11 cellular contexts compared by ENCODE assay signal in the genomic region with DNA sequence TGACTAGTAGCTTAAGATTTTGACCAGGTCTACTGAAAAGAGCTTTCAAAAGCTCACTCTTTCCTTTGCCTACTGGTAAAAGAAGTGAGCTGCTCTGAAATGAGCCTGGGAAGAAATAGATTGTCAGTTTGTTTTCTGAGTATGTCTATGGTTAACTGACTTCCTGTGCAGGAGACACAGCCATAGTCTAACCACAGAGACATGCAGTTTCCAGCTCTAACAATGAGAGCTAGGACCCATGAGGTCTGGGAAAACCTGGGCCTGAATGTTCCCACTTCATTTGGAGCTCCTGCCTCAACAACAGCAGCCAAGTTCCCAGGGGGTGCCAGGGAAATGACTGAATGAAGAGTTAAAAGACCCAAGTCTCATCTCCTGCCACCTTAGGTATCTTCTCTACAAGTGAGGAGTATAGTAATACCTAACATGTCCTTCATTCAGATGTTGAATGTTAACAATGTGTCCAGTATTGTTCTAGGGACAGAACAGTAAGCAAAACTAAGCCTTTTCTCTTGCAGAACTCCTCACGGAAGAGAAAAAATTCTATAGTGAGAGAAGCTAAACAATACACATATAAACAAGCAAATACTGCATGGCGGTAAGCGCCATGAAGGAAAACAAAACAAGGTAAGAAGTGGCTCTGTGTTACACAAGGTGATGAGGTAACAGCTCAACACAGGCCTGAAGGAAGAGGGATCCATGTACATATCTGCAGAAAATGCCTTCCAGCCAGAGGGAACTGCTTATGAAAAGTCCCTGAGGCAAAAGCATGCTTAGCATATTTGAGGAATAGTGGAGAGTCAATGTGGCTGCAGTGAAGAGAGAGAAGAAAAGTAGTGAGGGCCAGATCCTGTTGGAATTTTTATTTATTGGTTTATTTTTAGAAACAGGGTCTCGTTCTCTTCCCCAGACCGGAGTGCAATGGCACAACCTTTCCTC. TPM values are rescaled to one million over a fixed set of nuclear protein-coding genes. Genes with fewer than 3 reads are reported as not detected.
DNase-seq lines count a peak whose midpoint lies in the region; ATAC-seq and TF ChIP-seq lines count a peak whose summit lies in the region.
"Had no signal": no experiment of that assay in that cellular context is flagged by ENCODE, and none has a peak within 500 bp of the region (broad histone marks: within the 10 kb centered on the region; RNA-seq: fewer than 3 reads in every experiment).

No MANE protein-coding gene starts in this region.

- no peaks in the 10 kb centered on the region for H3K27me3 ChIP-seq in osteoblast (ENCODE audit: insufficient read depth, low read length)
- peaks cover 44% of the 10 kb centered on the region for H3K27me3 ChIP-seq in foreskin keratinocyte
- no peaks in the 10 kb centered on the region for H3K27me3 ChIP-seq in heart right ventricle
- H3K27me3 ChIP-seq: sigmoid colon had no signal

- no peaks in the 10 kb centered on the region for H3K79me2 ChIP-seq in osteoblast (ENCODE audit: insufficient read depth, low read length)

- CTCF ChIA-PET in activated CD4-positive, alpha-beta T cell treated with anti-CD3 and anti-CD28 coated beads, Interleukin-2, amount 10 ng/mL, durations not matched to agents 7 days and 5 days (lab: Charles Lee) = interaction anchor here (0.5 to 1.4 kb wide), 7 partner anchors 8 to 787 kb away, joined by 3 read pairs; no protein-coding TSS in a partner anchor

- H3K4me2 ChIP-seq in osteoblast (ENCODE audit: insufficient read depth, low read length) = no peak overlapping the region
- H3K4me2 ChIP-seq: A549 had no signal

- no peak for TF ChIP-seq CTCF in osteoblast (IDR thresholded peaks at IDR 0.05; ENCODE audit: extremely low read depth, low read depth, low read length)
- no peak for TF ChIP-seq CTCF in foreskin keratinocyte (conservative IDR thresholded peaks at IDR 0.05)
- no peak for TF ChIP-seq CTCF in heart right ventricle (IDR thresholded peaks at IDR 0.05)

- H3K4me1 ChIP-seq in osteoblast (ENCODE audit: insufficient read depth, low read length) = peaks cover 3% of the 10 kb centered on the region
- no peaks in the 10 kb centered on the region for H3K4me1 ChIP-seq in foreskin keratinocyte
- H3K4me1 ChIP-seq in heart right ventricle = no peaks in the 10 kb centered on the region
- H3K4me1 ChIP-seq: A549, sigmoid colon had no signal

- POLR2A ChIA-PET in activated CD4-positive, alpha-beta T cell treated with anti-CD3 and anti-CD28 coated beads, Interleukin-2, amount 10 ng/mL, durations not matched to agents 7 days and 5 days (lab: Charles Lee) = interaction anchor here (0.7 kb wide), 1 partner anchor 32 kb away, joined by 3 read pairs; no protein-coding TSS in a partner anchor

- H3K36me3 ChIP-seq in SK-N-MC (ENCODE audit: insufficient read depth, low read length) = no peaks in the 10 kb centered on the region
- no peaks in the 10 kb centered on the region for H3K36me3 ChIP-seq in osteoblast (ENCODE audit: insufficient read depth, low read length)
- no peaks in the 10 kb centered on the region for H3K36me3 ChIP-seq in heart right ventricle
- H3K36me3 ChIP-seq: sigmoid colon had no signal

- peaks cover 4% of the 10 kb centered on the region for H3K36me3 Mint-ChIP-seq in activated CD4-positive, alpha-beta T cell treated with anti-CD3 and anti-CD28 coated beads, Interleukin-2, amount 10 ng/mL, durations not matched to agents 7 days and 5 days (ENCODE audit: low read depth)

- peaks cover 4% of the 10 kb centered on the region for H3K27me3 Mint-ChIP-seq in activated CD4-positive, alpha-beta T cell treated with anti-CD3 and anti-CD28 coated beads, Interleukin-2, amount 10 ng/mL, durations not matched to agents 7 days and 5 days

- no peak overlapping the region for H3K4me3 Mint-ChIP-seq in activated CD4-positive, alpha-beta T cell treated with anti-CD3 and anti-CD28 coated beads, Interleukin-2, amount 10 ng/mL, durations not matched to agents 7 days and 5 days

- peak overlapping the region; percentile 55 for H2AFZ ChIP-seq in osteoblast (ENCODE audit: low read length)

- intact Hi-C loops in heart right ventricle (cut with DNase I) = no loop called here

- H3K9me3 ChIP-seq in SK-N-MC (ENCODE audit: low read depth, low read length) (no peaks in the 10 kb centered on the region), osteoblast (ENCODE audit: low read depth, low read length) (no peaks in the 10 kb centered on the region), heart right ventricle (peaks cover 0 to 21% (median 0%) of the 10 kb centered on the region in 11 donors)
- H3K9me3 ChIP-seq: A549, sigmoid colon had no signal

- H3K9me3 Mint-ChIP-seq in activated CD4-positive, alpha-beta T cell treated with anti-CD3 and anti-CD28 coated beads, Interleukin-2, amount 10 ng/mL, durations not matched to agents 7 days and 5 days = peaks cover 12% of the 10 kb centered on the region

- peaks cover 20% of the 10 kb centered on the region for H3K4me1 Mint-ChIP-seq in activated CD4-positive, alpha-beta T cell treated with anti-CD3 and anti-CD28 coated beads, Interleukin-2, amount 10 ng/mL, durations not matched to agents 7 days and 5 days

- ATAC-seq in HG02623 (IDR thresholded peaks at IDR 0.05; ENCODE audit: unreplicated experiment) (peak; percentile 57), foreskin keratinocyte (no peak), heart right ventricle (no peak)
- ATAC-seq: A549 had no signal

- H3K27ac Mint-ChIP-seq in activated CD4-positive, alpha-beta T cell treated with anti-CD3 and anti-CD28 coated beads, Interleukin-2, amount 10 ng/mL, durations not matched to agents 7 days and 5 days = peak overlapping the region; percentile 71

- 0 out of 2 replicates have a peak overlapping the region, but pooled peaks have one; percentile 42 for H3K27ac ChIP-seq in SK-N-MC
- no peak overlapping the region for H3K27ac ChIP-seq in osteoblast (ENCODE audit: low read depth, low read length)
- H3K27ac ChIP-seq in foreskin keratinocyte = no peak overlapping the region
- H3K27ac ChIP-seq in heart right ventricle = no peak overlapping the region
- H3K27ac ChIP-seq: A549, sigmoid colon had no signal

- WGBS in heart right ventricle, 2 donors = 81% methylated on average over 5 of the region's 5 CpGs

- DNase-seq in activated CD4-positive, alpha-beta T cell treated with anti-CD3 and anti-CD28 coated beads, Interleukin-2, amount 10 ng/mL, durations not matched to agents 7 days and 5 days = peak; percentile 8
- no peak for DNase-seq in activated CD4-positive, alpha-beta T cell treated with anti-CD3 and anti-CD28 coated beads, Interleukin-2, amount 50 U/mL, for 4 hours
- DNase-seq in SK-N-MC (ENCODE audit: low read depth, low spot score) (no peak), osteoblast (ENCODE audit: insufficient read length, low spot score, missing footprints) (no peak), foreskin keratinocyte (no peak), NCI-H187 (lab: John Stamatoyannopoulos, UW) (no peak), heart right ventricle (no peak)
- DNase-seq: sigmoid colon had no signal

- no peaks in the 10 kb centered on the region for H4K20me1 ChIP-seq in osteoblast (ENCODE audit: insufficient read depth, low read length)

- H3K4me3 ChIP-seq in SK-N-MC (no peak overlapping the region), osteoblast (ENCODE audit: insufficient read depth, low read length) (no peak overlapping the region), heart right ventricle (no peak overlapping the region)
- H3K4me3 ChIP-seq: A549, sigmoid colon had no signal

- H3K9ac ChIP-seq in SK-N-MC (ENCODE audit: insufficient read length) = no peak overlapping the region

RNA-seq across cellular contexts. Expression of a gene that starts 26.4 kb away (rescaled TPM):
- total RNA-seq in activated CD4-positive, alpha-beta T cell treated with anti-CD3 and anti-CD28 coated beads, Interleukin-2, amount 10 ng/mL, durations not matched to agents 7 days and 5 days = not detected
- 27.7 and 52.1 TPM in 2 replicates for total RNA-seq in osteoblast
- total RNA-seq in foreskin keratinocyte = not detected in 2 replicates
- polyA plus RNA-seq in foreskin keratinocyte = 0.02 TPM in 1 of 2 replicates, not detected in the other
- 1,000 to 10,000 TPM; 1,390 to 8,287 (median 4,440) TPM for total RNA-seq in heart right ventricle
- polyA plus RNA-seq in heart right ventricle = 1,000 to 10,000 TPM; 2,052 to 6,963 TPM
- total RNA-seq: OCI-LY7, sigmoid colon had no signal

Comparison
In these comparisons a context has a peak if more than half of its experiments do, and no peak if none do; other contexts are left out.
1. RNA of a gene that starts 26.4 kb away (total RNA-seq): 1,390 to 8,287 TPM in heart right ventricle and 27.7 to 52.1 TPM in osteoblast; not detected in activated CD4-positive, alpha-beta T cell treated with anti-CD3 and anti-CD28 coated beads, Interleukin-2, amount 10 ng/mL, durations not matched to agents 7 days and 5 days and not detected in foreskin keratinocyte; every median in the first group is over 10 times any median in the second.